In genomic region chr15:31362121-31362520, GRCh38 we compare ENCODE assay signal across 2 cellular contexts.
TF ChIP-seq lines count a peak whose summit lies in the region.

No MANE protein-coding gene starts in this region.

TF ChIP-seq in liver, 16 proteins besides CTCF, POLR2A, EP300 and RAD21 (continued from another document):
- TF ChIP-seq SP1 (IDR thresholded peaks at IDR 0.05) (no peak), TAF1 (conservative IDR thresholded peaks at IDR 0.05) (no peak)

TF ChIP-seq in HepG2, 621 proteins besides CTCF, POLR2A, EP300 and RAD21 (continued from another document):
- TF ChIP-seq UBTF (CRISPR knock-in tag; IDR thresholded peaks at IDR 0.05) (no peak), NFKB2 (CRISPR knock-in tag; IDR thresholded peaks at IDR 0.05; ENCODE audit: borderline replicate concordance) (no peak)
